15 cellular contexts compared by ENCODE assay signal in the genomic region with DNA sequence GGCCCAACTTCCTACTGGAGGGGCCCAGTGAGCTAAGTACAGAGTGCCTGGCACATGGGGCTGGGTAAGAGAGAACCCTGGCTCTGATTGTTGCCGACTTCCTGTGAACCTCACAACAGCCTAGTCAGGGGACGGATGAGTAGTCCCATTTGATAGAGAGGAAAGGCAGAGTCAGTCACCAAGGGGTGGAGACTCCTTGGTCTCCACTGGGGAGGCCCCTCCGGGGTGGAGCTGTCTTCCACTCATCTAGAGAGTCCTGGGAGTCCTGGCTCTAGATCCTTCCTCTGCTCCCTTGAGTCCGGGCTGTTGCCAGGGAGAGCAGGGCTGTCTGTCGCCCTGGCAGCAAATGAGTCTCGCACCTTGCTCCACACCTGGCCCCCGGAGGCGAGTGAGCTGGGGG. TPM values are rescaled to one million over a fixed set of nuclear protein-coding genes. Genes with fewer than 3 reads are reported as not detected.
DNase-seq lines count a peak whose midpoint lies in the region; ATAC-seq and TF ChIP-seq lines count a peak whose summit lies in the region.
"Had no signal": no experiment of that assay in that cellular context is flagged by ENCODE, and none has a peak within 500 bp of the region (broad histone marks: within the 10 kb centered on the region; RNA-seq: fewer than 3 reads in every experiment).

No MANE protein-coding gene starts in this region.

- intact Hi-C loops in posterior cingulate gyrus (cut with DNase I), result no loop called here

- no peaks in the 10 kb centered on the region for H3K27me3 ChIP-seq in SK-N-SH (ENCODE audit: insufficient read depth)

- TF ChIP-seq CTCF in SK-N-SH (IDR thresholded peaks at IDR 0.05), result no peak

- POLR2A ChIA-PET in SK-N-SH (lab: Yijun Ruan, JAX), result no interaction called here
- POLR2A ChIA-PET in activated CD4-positive, alpha-beta T cell treated with anti-CD3 and anti-CD28 coated beads, Interleukin-2, amount 10 ng/mL, durations not matched to agents 7 days and 5 days (lab: Charles Lee), result interaction anchor here (1.4 kb wide), 1 partner anchor 10 kb away, joined by 3 read pairs; no protein-coding TSS in a partner anchor

- H3K9ac ChIP-seq in SK-N-SH, result no peak overlapping the region

- H3K27ac Mint-ChIP-seq in activated CD4-positive, alpha-beta T cell treated with anti-CD3 and anti-CD28 coated beads, Interleukin-2, amount 10 ng/mL, durations not matched to agents 7 days and 5 days, result peak overlapping the region; percentile 88
- peak overlapping the region; percentile 61 for H3K27ac Mint-ChIP-seq in stimulated activated effector memory CD8-positive, alpha-beta T cell treated with anti-CD3 and anti-CD28 coated beads, Interleukin-12 subunit alpha, Interleukin-12 subunit beta, amount 100 ng/mL, for 72 hours

- DNase-seq in SK-N-SH, result no peak
- DNase-seq in activated CD4-positive, alpha-beta T cell treated with anti-CD3 and anti-CD28 coated beads, Interleukin-2, amount 10 ng/mL, durations not matched to agents 7 days and 5 days, result peak; percentile 59
- peak; percentile 57 for DNase-seq in central memory CD4-positive, alpha-beta T cell
- DNase-seq in stimulated activated effector memory CD8-positive, alpha-beta T cell treated with anti-CD3 and anti-CD28 coated beads, Interleukin-12 subunit alpha, Interleukin-12 subunit beta, amount 100 ng/mL, for 72 hours (ENCODE audit: low spot score in 2 of 2), result peak; percentile 15 to 62
- DNase-seq in superior temporal gyrus (ENCODE audit: extremely low spot score), result no peak
- DNase-seq in posterior cingulate gyrus, result no peak
- DNase-seq: NCI-H1436 had no signal

- H3K9me3 Mint-ChIP-seq in activated CD4-positive, alpha-beta T cell treated with anti-CD3 and anti-CD28 coated beads, Interleukin-2, amount 10 ng/mL, durations not matched to agents 7 days and 5 days, result no peaks in the 10 kb centered on the region
- no peaks in the 10 kb centered on the region for H3K9me3 Mint-ChIP-seq in stimulated activated effector memory CD8-positive, alpha-beta T cell treated with anti-CD3 and anti-CD28 coated beads, Interleukin-12 subunit alpha, Interleukin-12 subunit beta, amount 100 ng/mL, for 72 hours

- peaks cover 78% of the 10 kb centered on the region for H3K4me1 Mint-ChIP-seq in activated CD4-positive, alpha-beta T cell treated with anti-CD3 and anti-CD28 coated beads, Interleukin-2, amount 10 ng/mL, durations not matched to agents 7 days and 5 days
- H3K4me1 Mint-ChIP-seq in stimulated activated effector memory CD8-positive, alpha-beta T cell treated with anti-CD3 and anti-CD28 coated beads, Interleukin-12 subunit alpha, Interleukin-12 subunit beta, amount 100 ng/mL, for 72 hours, result peaks cover 64% of the 10 kb centered on the region

- no peak overlapping the region for H3K27ac ChIP-seq in SK-N-SH (ENCODE audit: low read depth in 2 of 2, low read length in 1 of 2)
- H3K27ac ChIP-seq: 22Rv1 had no signal

- no peak overlapping the region for H3K4me2 ChIP-seq in SK-N-SH

- peaks cover 10% of the 10 kb centered on the region for H3F3A ChIP-seq in SK-N-SH (replicated peaks; ENCODE audit: insufficient read depth)

- H3K9me3 ChIP-seq in SK-N-SH, result no peaks in the 10 kb centered on the region

- peaks cover 0 to 3% of the 10 kb centered on the region in 2 experiments; a peak in 1 of 4 replicates for H3K4me1 ChIP-seq in SK-N-SH (ENCODE audit: control insufficient read depth in 1 of 2, insufficient read depth in 2 of 2, low read depth in 1 of 2, low read length in 1 of 2)

- WGBS in SK-N-SH (ENCODE audit: low lambda C conversion rate), result 79% methylated on average over 2 of the region's 8 CpGs

- peaks cover 12 to 54% of the 10 kb centered on the region in 2 experiments for H3K36me3 ChIP-seq in SK-N-SH (replicated peaks in 1 of 2; ENCODE audit: control insufficient read depth in 1 of 2, insufficient read depth in 2 of 2, low read length in 1 of 2)

- H3K36me3 Mint-ChIP-seq in activated CD4-positive, alpha-beta T cell treated with anti-CD3 and anti-CD28 coated beads, Interleukin-2, amount 10 ng/mL, durations not matched to agents 7 days and 5 days (ENCODE audit: low read depth), result peaks cover 85% of the 10 kb centered on the region
- H3K36me3 Mint-ChIP-seq in stimulated activated effector memory CD8-positive, alpha-beta T cell treated with anti-CD3 and anti-CD28 coated beads, Interleukin-12 subunit alpha, Interleukin-12 subunit beta, amount 100 ng/mL, for 72 hours, result peaks cover 100% of the 10 kb centered on the region

- CTCF ChIA-PET in SK-N-SH (lab: Yijun Ruan, JAX), result interaction anchor here (3.8 kb wide), 1 partner anchor 30 kb away, joined by 21 read pairs; no protein-coding TSS in a partner anchor
- CTCF ChIA-PET in activated CD4-positive, alpha-beta T cell treated with anti-CD3 and anti-CD28 coated beads, Interleukin-2, amount 10 ng/mL, durations not matched to agents 7 days and 5 days (lab: Charles Lee), result interaction anchor here (4.0 to 53.2 kb wide), 3 partner anchors 24 to 44 kb away, joined by 25 to 1643 read pairs (median 304); partner anchors contain the start of genes DBN1, F12, PFN3 and PRR7

- no peaks in the 10 kb centered on the region for H3K9me2 ChIP-seq in SK-N-SH

- H3K4me3 ChIP-seq in SK-N-SH (ENCODE audit: low read depth in 2 of 2, low read length in 1 of 2), result no peak overlapping the region

- TF ChIP-seq RAD21 in SK-N-SH (IDR thresholded peaks at IDR 0.05; ENCODE audit: low read length), result no peak

- ATAC-seq in SK-N-SH treated with all-trans-retinoic acid at 6 μM for 48 hours (0 out of 3 replicates have a peak, but pooled peaks have one; percentile 4), GM18498 (IDR thresholded peaks at IDR 0.05; ENCODE audit: unreplicated experiment) (no peak)
- ATAC-seq in stimulated activated effector memory CD8-positive, alpha-beta T cell treated with anti-CD3 and anti-CD28 coated beads, Interleukin-12 subunit alpha, Interleukin-12 subunit beta, amount 100 ng/mL, for 72 hours, result peak; percentile 70

- peaks cover 4% of the 10 kb centered on the region; the same call in 1 of the 2 replicates for H3K79me2 ChIP-seq in SK-N-SH (ENCODE audit: insufficient read depth)

- TF ChIP-seq EP300 in SK-N-SH (IDR thresholded peaks at IDR 0.05; ENCODE audit: borderline replicate concordance in 1 of 2, low read depth in 1 of 2, low read length in 1 of 2), result no peak

- H3K4me3 Mint-ChIP-seq in activated CD4-positive, alpha-beta T cell treated with anti-CD3 and anti-CD28 coated beads, Interleukin-2, amount 10 ng/mL, durations not matched to agents 7 days and 5 days, result peak overlapping the region; percentile 47
- H3K4me3 Mint-ChIP-seq in stimulated activated effector memory CD8-positive, alpha-beta T cell treated with anti-CD3 and anti-CD28 coated beads, Interleukin-12 subunit alpha, Interleukin-12 subunit beta, amount 100 ng/mL, for 72 hours, result peak overlapping the region; percentile 76

- no peaks in the 10 kb centered on the region for H3K27me3 Mint-ChIP-seq in activated CD4-positive, alpha-beta T cell treated with anti-CD3 and anti-CD28 coated beads, Interleukin-2, amount 10 ng/mL, durations not matched to agents 7 days and 5 days

- no peak overlapping the region for H2AFZ ChIP-seq in SK-N-SH (ENCODE audit: low read depth)

- H4K20me1 ChIP-seq in SK-N-SH (ENCODE audit: insufficient read depth), result 0 out of 2 replicates have a peak, but pooled peaks cover 7% of the 10 kb centered on the region

TF ChIP-seq in SK-N-SH treated with all-trans-retinoic acid at 6 μM for 48 hours, 23 proteins besides CTCF, POLR2A, EP300 and RAD21 (continues in another document):
- no peak for TF ChIP-seq CSDC2 (CRISPR knock-in tag; IDR thresholded peaks at IDR 0.05)
- TF ChIP-seq ZNF8 (CRISPR knock-in tag; IDR thresholded peaks at IDR 0.05), result no peak

TF ChIP-seq in SK-N-SH, 30 proteins besides CTCF, POLR2A, EP300 and RAD21 (continues in another document):
- TF ChIP-seq TEAD4 (IDR thresholded peaks at IDR 0.05; ENCODE audit: borderline replicate concordance, insufficient read depth), result no peak
- no peak for TF ChIP-seq ELF1 (IDR thresholded peaks at IDR 0.05)
- no peak for TF ChIP-seq FOXM1 (IDR thresholded peaks at IDR 0.05; ENCODE audit: low read depth)
- TF ChIP-seq FOXJ3 (CRISPR knock-in tag; IDR thresholded peaks at IDR 0.05), result no peak
- no peak for TF ChIP-seq MAX (IDR thresholded peaks at IDR 0.05; ENCODE audit: low read depth)

RNA-seq across cellular contexts. Expression of gene GRK6, which starts 8.0 kb away (rescaled TPM):
- 35.9 and 39.5 TPM in 2 replicates for polyA plus RNA-seq in SK-N-SH (2012; rRNA removed)
- polyA plus RNA-seq in SK-N-SH (2012; cell fraction: cytosol; rRNA removed), result 28.3 and 36.2 TPM in 2 replicates
- 28.0 and 30.6 TPM in 2 replicates for polyA plus RNA-seq in SK-N-SH (2012; cell fraction: nucleus; rRNA removed)
- total RNA-seq in activated CD4-positive, alpha-beta T cell treated with anti-CD3 and anti-CD28 coated beads, Interleukin-2, amount 10 ng/mL, durations not matched to agents 7 days and 5 days, result 100 to 1,000 TPM; 242 to 296 TPM

RNA-seq across cellular contexts. Expression of gene PRR7, which starts 12.2 kb away (rescaled TPM):
- 12.5 and 17.1 TPM in 2 replicates for polyA plus RNA-seq in SK-N-SH (2012; rRNA removed)
- polyA plus RNA-seq in SK-N-SH (2012; cell fraction: cytosol; rRNA removed), result 12.6 and 23.0 TPM in 2 replicates
- polyA plus RNA-seq in SK-N-SH (2012; cell fraction: nucleus; rRNA removed), result 29.5 and 41.3 TPM in 2 replicates
- 1 to 10 TPM; 5.3 to 9.7 TPM for total RNA-seq in activated CD4-positive, alpha-beta T cell treated with anti-CD3 and anti-CD28 coated beads, Interleukin-2, amount 10 ng/mL, durations not matched to agents 7 days and 5 days

RNA-seq across cellular contexts. Expression of gene F12, which starts 25.1 kb away (rescaled TPM):
- 3.8 and 4.3 TPM in 2 replicates for polyA plus RNA-seq in SK-N-SH (2012; rRNA removed)
- 1.2 and 3.0 TPM in 2 replicates for polyA plus RNA-seq in SK-N-SH (2012; cell fraction: cytosol; rRNA removed)
- polyA plus RNA-seq in SK-N-SH (2012; cell fraction: nucleus; rRNA removed), result 8.5 and 16.3 TPM in 2 replicates
- total RNA-seq in activated CD4-positive, alpha-beta T cell treated with anti-CD3 and anti-CD28 coated beads, Interleukin-2, amount 10 ng/mL, durations not matched to agents 7 days and 5 days, result under 1 TPM; 0.22 to 0.60 TPM

RNA-seq across cellular contexts. Expression of gene PFN3, which starts 34.0 kb away (rescaled TPM):
- polyA plus RNA-seq in SK-N-SH (2012; rRNA removed), result not detected in 2 replicates
- polyA plus RNA-seq in SK-N-SH (2012; cell fraction: cytosol; rRNA removed), result not detected in 2 replicates
- not detected in 2 replicates for polyA plus RNA-seq in SK-N-SH (2012; cell fraction: nucleus; rRNA removed)
- not detected for total RNA-seq in activated CD4-positive, alpha-beta T cell treated with anti-CD3 and anti-CD28 coated beads, Interleukin-2, amount 10 ng/mL, durations not matched to agents 7 days and 5 days
- total RNA-seq: dermis microvascular lymphatic vessel endothelial cell; HT-29; lower leg skin; posterior vena cava; T-helper 2 cell treated with Interferon-gamma antibody and Interleukin-4, amounts not matched to agents 100 ng/mL and 5 ng/mL, for 36 hours had no signal

RNA-seq across cellular contexts. Expression of gene DBN1, which starts 39.0 kb away (rescaled TPM):
- polyA plus RNA-seq in SK-N-SH (2012; rRNA removed), result 176 and 244 TPM in 2 replicates
- 109 and 114 TPM in 2 replicates for polyA plus RNA-seq in SK-N-SH (2012; cell fraction: cytosol; rRNA removed)
- 1,021 and 1,050 TPM in 2 replicates for polyA plus RNA-seq in SK-N-SH (2012; cell fraction: nucleus; rRNA removed)
- total RNA-seq in activated CD4-positive, alpha-beta T cell treated with anti-CD3 and anti-CD28 coated beads, Interleukin-2, amount 10 ng/mL, durations not matched to agents 7 days and 5 days, result 1 to 10 TPM; 4.2 to 4.8 TPM

Comparison
In these comparisons a context has a peak if more than half of its experiments do, and no peak if none do; other contexts are left out.
1. DNase-seq: peak in activated CD4-positive, alpha-beta T cell treated with anti-CD3 and anti-CD28 coated beads, Interleukin-2, amount 10 ng/mL, durations not matched to agents 7 days and 5 days (single experiment), central memory CD4-positive, alpha-beta T cell (single experiment) and stimulated activated effector memory CD8-positive, alpha-beta T cell treated with anti-CD3 and anti-CD28 coated beads, Interleukin-12 subunit alpha, Interleukin-12 subunit beta, amount 100 ng/mL, for 72 hours (2 of 2); none in SK-N-SH (single experiment), superior temporal gyrus (single experiment) and posterior cingulate gyrus (0 of 10).